In genomic region chr15:33343275-33343674, GRCh38 we compare ENCODE assay signal across 32 cellular contexts. TPM values are rescaled to one million over a fixed set of nuclear protein-coding genes. Genes with fewer than 3 reads are reported as not detected.
"Had no signal": no experiment of that assay in that cellular context is flagged by ENCODE, and none has a peak within 500 bp of the region (broad histone marks: within the 10 kb centered on the region; RNA-seq: fewer than 3 reads in every experiment).

No MANE protein-coding gene starts in this region.

- H3K27ac Mint-ChIP-seq: activated B cell treated with CpG ODN at 0.5 μM for 24 hours; activated CD4-positive, alpha-beta memory T cell treated with anti-CD3 and anti-CD28 coated beads for 36 hours; activated CD4-positive, alpha-beta T cell treated with anti-CD3 and anti-CD28 coated beads, Interleukin-2, amount 10 ng/mL, durations not matched to agents 24 days and 14 days; activated CD8-positive, alpha-beta memory T cell treated with anti-CD3 and anti-CD28 coated beads, Interleukin-2, amount 10 ng/mL, durations not matched to agents 7 days and 5 days; activated CD8-positive, alpha-beta T cell treated with anti-CD3 and anti-CD28 coated beads, Interleukin-2, amount 10 ng/mL, durations not matched to agents 7 days and 5 days; activated naive CD4-positive, alpha-beta T cell treated with anti-CD3 and anti-CD28 coated beads for 36 hours; activated naive CD4-positive, alpha-beta T cell treated with anti-CD3 and anti-CD28 coated beads, Interleukin-2, amount 50 U/mL, for 24 hours; activated naive CD8-positive, alpha-beta T cell treated with anti-CD3 and anti-CD28 coated beads for 36 hours; activated naive CD8-positive, alpha-beta T cell treated with anti-CD3 and anti-CD28 coated beads, Interleukin-2, amount 50 U/mL, for 24 hours; activated T-helper 1 cell treated with anti-CD3 and anti-CD28 coated beads, Interleukin-12 subunit alpha, Interleukin-12 subunit beta, Interleukin-2, Interleukin-4 antibody, amounts not matched to agents 30 ng/mL and 10 ng/mL and 1 ng/mL, durations not matched to agents 14 hours and 24 hours and 36 hours; activated T-helper 2 cell treated with anti-CD3 and anti-CD28 coated beads, Interferon-gamma antibody, Interleukin-2, Interleukin-4, amounts not matched to agents 10 μg/mL and 5 μg/mL and 100 μg/mL, durations not matched to agents 14 hours and 24 hours and 36 hours; effector memory CD8-positive, alpha-beta T cell; T-helper 17 cell; T-helper 2 cell treated with Interferon-gamma antibody and Interleukin-4, amounts not matched to agents 5 μg/mL and 100 μg/mL, for 36 hours had no signal

- H3K4me1 Mint-ChIP-seq: activated B cell treated with CpG ODN at 0.5 μM for 24 hours; activated CD4-positive, alpha-beta T cell treated with anti-CD3 and anti-CD28 coated beads, Interleukin-2, amount 10 ng/mL, durations not matched to agents 24 days and 14 days; activated CD8-positive, alpha-beta memory T cell treated with anti-CD3 and anti-CD28 coated beads, Interleukin-2, amount 10 ng/mL, durations not matched to agents 7 days and 5 days; activated naive CD4-positive, alpha-beta T cell treated with anti-CD3 and anti-CD28 coated beads, Interleukin-2, amount 50 U/mL, for 24 hours; activated naive CD8-positive, alpha-beta T cell treated with anti-CD3 and anti-CD28 coated beads for 36 hours; activated naive CD8-positive, alpha-beta T cell treated with anti-CD3 and anti-CD28 coated beads, Interleukin-2, amount 50 U/mL, for 24 hours; T-helper 17 cell had no signal

- H3K4me3 Mint-ChIP-seq: activated B cell treated with CpG ODN at 0.5 μM for 24 hours; activated CD4-positive, alpha-beta memory T cell treated with anti-CD3 and anti-CD28 coated beads for 36 hours; activated CD4-positive, alpha-beta T cell treated with anti-CD3 and anti-CD28 coated beads, Interleukin-2, amount 10 ng/mL, durations not matched to agents 24 days and 14 days; activated CD8-positive, alpha-beta memory T cell treated with anti-CD3 and anti-CD28 coated beads, Interleukin-2, amount 10 ng/mL, durations not matched to agents 7 days and 5 days; activated CD8-positive, alpha-beta T cell treated with anti-CD3 and anti-CD28 coated beads, Interleukin-2, amount 10 ng/mL, durations not matched to agents 7 days and 5 days; activated naive CD4-positive, alpha-beta T cell treated with anti-CD3 and anti-CD28 coated beads for 36 hours; activated naive CD4-positive, alpha-beta T cell treated with anti-CD3 and anti-CD28 coated beads, Interleukin-2, amount 50 U/mL, for 24 hours; activated naive CD8-positive, alpha-beta T cell treated with anti-CD3 and anti-CD28 coated beads for 36 hours; activated naive CD8-positive, alpha-beta T cell treated with anti-CD3 and anti-CD28 coated beads, Interleukin-2, amount 50 U/mL, for 24 hours; activated T-helper 1 cell treated with anti-CD3 and anti-CD28 coated beads, Interleukin-12 subunit alpha, Interleukin-12 subunit beta, Interleukin-2, Interleukin-4 antibody, amounts not matched to agents 30 ng/mL and 10 ng/mL and 1 ng/mL, durations not matched to agents 14 hours and 24 hours and 36 hours; effector memory CD8-positive, alpha-beta T cell; T-helper 17 cell; T-helper 2 cell treated with Interferon-gamma antibody and Interleukin-4, amounts not matched to agents 5 μg/mL and 100 μg/mL, for 36 hours had no signal

- H3K36me3 Mint-ChIP-seq: activated CD4-positive, alpha-beta memory T cell treated with anti-CD3 and anti-CD28 coated beads for 36 hours; activated CD8-positive, alpha-beta memory T cell treated with anti-CD3 and anti-CD28 coated beads, Interleukin-2, amount 10 ng/mL, durations not matched to agents 7 days and 5 days; activated naive CD4-positive, alpha-beta T cell treated with anti-CD3 and anti-CD28 coated beads, Interleukin-2, amount 50 U/mL, for 24 hours; activated naive CD8-positive, alpha-beta T cell treated with anti-CD3 and anti-CD28 coated beads for 36 hours had no signal

- H3K27me3 Mint-ChIP-seq: activated B cell treated with CpG ODN at 0.5 μM for 24 hours; activated CD4-positive, alpha-beta memory T cell treated with anti-CD3 and anti-CD28 coated beads for 36 hours; activated CD8-positive, alpha-beta memory T cell treated with anti-CD3 and anti-CD28 coated beads, Interleukin-2, amount 10 ng/mL, durations not matched to agents 7 days and 5 days; activated naive CD8-positive, alpha-beta T cell treated with anti-CD3 and anti-CD28 coated beads for 36 hours; activated naive CD8-positive, alpha-beta T cell treated with anti-CD3 and anti-CD28 coated beads, Interleukin-2, amount 50 U/mL, for 24 hours; effector memory CD8-positive, alpha-beta T cell had no signal

- H3K9me3 Mint-ChIP-seq: activated B cell treated with CpG ODN at 0.5 μM for 24 hours; activated CD4-positive, alpha-beta T cell treated with anti-CD3 and anti-CD28 coated beads, Interleukin-2, amount 10 ng/mL, durations not matched to agents 24 days and 14 days; activated naive CD4-positive, alpha-beta T cell treated with anti-CD3 and anti-CD28 coated beads, Interleukin-2, amount 50 U/mL, for 24 hours; activated naive CD8-positive, alpha-beta T cell treated with anti-CD3 and anti-CD28 coated beads, Interleukin-2, amount 50 U/mL, for 24 hours; activated T-helper 1 cell treated with anti-CD3 and anti-CD28 coated beads, Interleukin-12 subunit alpha, Interleukin-12 subunit beta, Interleukin-2, Interleukin-4 antibody, amounts not matched to agents 30 ng/mL and 10 ng/mL and 1 ng/mL, durations not matched to agents 14 hours and 24 hours and 36 hours; activated T-helper 2 cell treated with anti-CD3 and anti-CD28 coated beads, Interferon-gamma antibody, Interleukin-2, Interleukin-4, amounts not matched to agents 10 μg/mL and 5 μg/mL and 100 μg/mL, durations not matched to agents 14 hours and 24 hours and 36 hours; T-helper 2 cell treated with Interferon-gamma antibody and Interleukin-4, amounts not matched to agents 5 μg/mL and 100 μg/mL, for 36 hours had no signal

- DNase-seq: activated B cell treated with CpG ODN at 0.5 μM for 24 hours; activated CD4-positive, alpha-beta memory T cell treated with anti-CD3 and anti-CD28 coated beads for 36 hours; activated CD4-positive, alpha-beta T cell treated with anti-CD3 and anti-CD28 coated beads, Interleukin-2, amount 10 ng/mL, durations not matched to agents 24 days and 14 days; activated CD8-positive, alpha-beta memory T cell treated with anti-CD3 and anti-CD28 coated beads, Interleukin-2, amount 10 ng/mL, durations not matched to agents 7 days and 5 days; activated CD8-positive, alpha-beta memory T cell treated with anti-CD3 and anti-CD28 coated beads, Interleukin-2, amount 50 U/mL, for 4 hours; activated CD8-positive, alpha-beta T cell treated with anti-CD3 and anti-CD28 coated beads, Interleukin-2, amount 10 ng/mL, durations not matched to agents 7 days and 5 days; activated effector memory CD4-positive, alpha-beta T cell treated with anti-CD3 and anti-CD28 coated beads, Interleukin-2, amount 50 U/mL, for 16 hours; activated naive CD4-positive, alpha-beta T cell treated with anti-CD3 and anti-CD28 coated beads for 36 hours; activated naive CD8-positive, alpha-beta T cell treated with anti-CD3 and anti-CD28 coated beads for 36 hours; activated naive CD8-positive, alpha-beta T cell treated with anti-CD3 and anti-CD28 coated beads, Interleukin-2, amount 50 U/mL, for 24 hours; activated T-cell treated with anti-CD3 and anti-CD28 coated beads, Interleukin-2, amount 50 U/mL, for 1 hour; activated T-cell treated with anti-CD3 and anti-CD28 coated beads, Interleukin-2, amount 50 U/mL, for 48 hours; adrenal gland; amygdala; aorta; body of pancreas; cortex of kidney; dermis blood vessel endothelial cell; effector CD4-positive, alpha-beta T cell; effector memory CD8-positive, alpha-beta T cell; erythroblast; foreskin keratinocyte; gastrocnemius medialis; T-helper 17 cell; T1000; WERI-Rb-1 had no signal

- ATAC-seq: activated CD4-positive, CD25-positive, alpha-beta regulatory T cell treated with anti-CD3 and anti-CD28 coated beads, Interleukin-2, amount 50 U/mL, for 24 hours; activated CD8-positive, alpha-beta memory T cell treated with anti-CD3 and anti-CD28 coated beads, Interleukin-2, amount 10 ng/mL, durations not matched to agents 7 days and 5 days; activated CD8-positive, alpha-beta T cell treated with anti-CD3 and anti-CD28 coated beads, Interleukin-2, amount 10 ng/mL, durations not matched to agents 7 days and 5 days; activated naive CD8-positive, alpha-beta T cell treated with anti-CD3 and anti-CD28 coated beads, Interleukin-2, amount 50 U/mL, for 24 hours; body of pancreas; effector memory CD8-positive, alpha-beta T cell; foreskin keratinocyte; gastrocnemius medialis; T-helper 17 cell had no signal

RNA-seq across cellular contexts. Expression of gene RYR3, which starts 32.5 kb away (rescaled TPM):
- total RNA-seq: activated B cell treated with CpG ODN at 0.5 μM for 24 hours; activated CD4-positive, alpha-beta memory T cell treated with anti-CD3 and anti-CD28 coated beads for 36 hours; activated CD4-positive, alpha-beta T cell treated with anti-CD3 and anti-CD28 coated beads, Interleukin-2, amount 10 ng/mL, durations not matched to agents 24 days and 14 days; activated CD8-positive, alpha-beta memory T cell treated with anti-CD3 and anti-CD28 coated beads for 36 hours; activated CD8-positive, alpha-beta memory T cell treated with anti-CD3 and anti-CD28 coated beads, Interleukin-2, amount 10 ng/mL, durations not matched to agents 7 days and 5 days; activated CD8-positive, alpha-beta T cell treated with anti-CD3 and anti-CD28 coated beads, Interleukin-2, amount 10 ng/mL, durations not matched to agents 7 days and 5 days; activated naive CD4-positive, alpha-beta T cell treated with anti-CD3 and anti-CD28 coated beads for 36 hours; activated naive CD8-positive, alpha-beta T cell treated with anti-CD3 and anti-CD28 coated beads for 36 hours; activated T-helper 1 cell treated with anti-CD3 and anti-CD28 coated beads, Interleukin-12 subunit alpha, Interleukin-12 subunit beta, Interleukin-2, Interleukin-4 antibody, amounts not matched to agents 30 ng/mL and 10 ng/mL and 1 ng/mL, durations not matched to agents 14 hours and 24 hours and 36 hours; dermis blood vessel endothelial cell had no signal
